ENCODE assay signal across 15 cellular contexts in the genomic region with DNA sequence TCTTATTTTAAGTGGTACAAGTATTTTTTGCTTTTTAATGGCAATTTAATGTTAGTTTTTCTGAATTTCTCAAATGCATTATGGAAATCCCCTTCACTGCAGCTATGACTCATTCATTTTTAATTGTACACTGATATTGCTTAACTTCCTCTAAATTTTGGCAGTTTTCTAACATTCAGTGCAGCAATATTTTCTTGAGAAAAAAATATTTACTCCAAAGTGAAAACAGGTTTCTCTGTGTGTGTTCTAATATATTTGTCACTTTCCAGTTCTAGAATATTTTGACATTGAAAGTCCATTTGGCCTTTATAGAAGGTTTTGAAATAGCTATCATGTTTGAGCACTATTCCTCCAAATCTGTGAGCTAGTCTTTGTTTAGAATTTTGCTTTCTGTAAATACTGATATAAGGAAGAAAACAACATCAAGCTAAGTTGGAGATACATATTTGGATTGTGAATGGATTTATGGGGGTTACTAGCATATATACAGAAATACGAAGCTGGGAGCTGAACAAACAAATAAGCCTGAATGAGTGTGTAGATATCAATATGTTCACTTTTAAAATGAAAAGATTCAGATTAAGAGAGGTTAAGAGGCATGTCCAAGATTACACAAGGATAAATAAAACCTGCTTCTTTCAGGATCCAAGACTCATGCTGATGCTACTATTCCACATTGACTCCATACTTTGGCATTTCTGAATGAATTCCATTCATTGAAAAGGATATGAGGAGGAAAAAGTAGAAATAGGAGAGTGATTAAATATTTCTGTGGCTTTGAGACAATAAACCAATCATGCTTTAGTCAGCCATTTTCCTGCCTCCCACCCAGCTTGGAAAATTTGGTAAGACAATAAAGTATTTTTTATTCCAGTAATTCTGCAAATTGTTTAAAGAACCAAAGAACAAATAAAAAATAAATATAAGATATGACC. TPM values are rescaled to one million over a fixed set of nuclear protein-coding genes. Genes with fewer than 3 reads are reported as not detected.
DNase-seq lines count a peak whose midpoint lies in the region; ATAC-seq, FAIRE-seq and TF ChIP-seq lines count a peak whose summit lies in the region.
"Had no signal": no experiment of that assay in that cellular context is flagged by ENCODE, and none has a peak within 500 bp of the region (broad histone marks: within the 10 kb centered on the region; RNA-seq: fewer than 3 reads in every experiment).

No MANE protein-coding gene starts in this region.

- no peaks in the 10 kb centered on the region for H3K79me2 ChIP-seq in astrocyte (ENCODE audit: insufficient read depth, low read length)

- peak overlapping the region; percentile 83 for H3K27ac ChIP-seq in astrocyte (ENCODE audit: low read depth, low read length)
- peak overlapping the region; percentile 78 for H3K27ac ChIP-seq in left ventricle myocardium inferior (replicated peaks)

- H2AFZ ChIP-seq in astrocyte (ENCODE audit: low read depth, low read length), result no peak overlapping the region

- H3K36me3 ChIP-seq in astrocyte (ENCODE audit: insufficient read depth, low read length), result no peaks in the 10 kb centered on the region
- no peaks in the 10 kb centered on the region for H3K36me3 ChIP-seq in left ventricle myocardium inferior
- H3K36me3 ChIP-seq: BE2C, upper lobe of left lung had no signal

- H3K4me2 ChIP-seq in astrocyte (ENCODE audit: low read length), result peak overlapping the region; percentile 75

- H3K4me3 Mint-ChIP-seq in astrocyte (ENCODE audit: unreplicated experiment), result no peak overlapping the region
- H3K4me3 Mint-ChIP-seq: activated CD4-positive, alpha-beta T cell treated with anti-CD3 and anti-CD28 coated beads for 36 hours; activated naive CD8-positive, alpha-beta T cell had no signal

- peaks cover 21% of the 10 kb centered on the region for H3K4me1 Mint-ChIP-seq in astrocyte (ENCODE audit: low read depth, unreplicated experiment)
- H3K4me1 Mint-ChIP-seq: activated CD4-positive, alpha-beta T cell treated with anti-CD3 and anti-CD28 coated beads for 36 hours had no signal

- H3K9me3 ChIP-seq in astrocyte (ENCODE audit: insufficient read depth, low read depth, low read length), result no peaks in the 10 kb centered on the region
- peaks cover 5% of the 10 kb centered on the region for H3K9me3 ChIP-seq in left ventricle myocardium inferior (replicated peaks)
- H3K9me3 ChIP-seq: BE2C, upper lobe of left lung had no signal

- intact Hi-C loops in left ventricle myocardium inferior (cut with micrococcal nuclease), result no loop called here

- DNase-seq in A172 (ENCODE audit: low spot score) (peak; percentile 68), astrocyte (ENCODE audit: low read depth) (peak; percentile 87), left ventricle myocardium inferior (no peak), C1 segment of cervical spinal cord (lab: John Stamatoyannopoulos, UW) (no peak), superior temporal gyrus (ENCODE audit: extremely low spot score) (no peak), NCI-H345 (lab: John Stamatoyannopoulos, UW) (no peak)
- DNase-seq: activated CD4-positive, alpha-beta T cell treated with anti-CD3 and anti-CD28 coated beads for 36 hours; BE2C; head of caudate nucleus; NCI-H1436; stimulated activated CD4-positive, alpha-beta T cell treated with anti-CD3 and anti-CD28 coated beads, Interleukin-4, amount 100 ng/mL, for 24 hours; upper lobe of left lung had no signal

- peak overlapping the region; percentile 63 for H3K9ac ChIP-seq in astrocyte (ENCODE audit: low read length)

- no peak overlapping the region for H3K27ac Mint-ChIP-seq in astrocyte (ENCODE audit: unreplicated experiment)
- H3K27ac Mint-ChIP-seq: activated CD4-positive, alpha-beta T cell treated with anti-CD3 and anti-CD28 coated beads for 36 hours; activated naive CD8-positive, alpha-beta T cell had no signal

- ATAC-seq in HG03432 (IDR thresholded peaks at IDR 0.05; ENCODE audit: unreplicated experiment), result peak; percentile 48
- no peak for ATAC-seq in HG03196 (IDR thresholded peaks at IDR 0.05; ENCODE audit: unreplicated experiment)
- ATAC-seq: activated CD4-positive, alpha-beta T cell treated with anti-CD3 and anti-CD28 coated beads for 36 hours had no signal

- H3K27me3 ChIP-seq in astrocyte (ENCODE audit: insufficient read depth, low read length) (no peaks in the 10 kb centered on the region), left ventricle myocardium inferior (ENCODE audit: low read depth) (no peaks in the 10 kb centered on the region)
- H3K27me3 ChIP-seq: BE2C, upper lobe of left lung had no signal

- no peaks in the 10 kb centered on the region for H3K27me3 Mint-ChIP-seq in astrocyte (ENCODE audit: low read depth, unreplicated experiment)
- H3K27me3 Mint-ChIP-seq: activated CD4-positive, alpha-beta T cell treated with anti-CD3 and anti-CD28 coated beads for 36 hours; activated naive CD8-positive, alpha-beta T cell had no signal

- H3K36me3 Mint-ChIP-seq in astrocyte (ENCODE audit: low read depth, unreplicated experiment), result no peaks in the 10 kb centered on the region
- H3K36me3 Mint-ChIP-seq: activated naive CD8-positive, alpha-beta T cell had no signal

- peaks cover 11% of the 10 kb centered on the region for H3K9me3 Mint-ChIP-seq in astrocyte (ENCODE audit: unreplicated experiment)

- H4K20me1 ChIP-seq in astrocyte (ENCODE audit: insufficient read depth, low read length), result no peaks in the 10 kb centered on the region

- H3K4me1 ChIP-seq in astrocyte (ENCODE audit: insufficient read depth, low read length), result peaks cover 31% of the 10 kb centered on the region
- peaks cover 8% of the 10 kb centered on the region for H3K4me1 ChIP-seq in left ventricle myocardium inferior
- H3K4me1 ChIP-seq: BE2C, upper lobe of left lung had no signal

- peak overlapping the region; percentile 27 for H3K4me3 ChIP-seq in astrocyte (ENCODE audit: insufficient read depth, low read depth, low read length)
- H3K4me3 ChIP-seq in left ventricle myocardium inferior, result no peak overlapping the region
- H3K4me3 ChIP-seq: upper lobe of left lung had no signal

- FAIRE-seq in astrocyte (lab: Jason Lieb, UNC), result peak; percentile 98

- TF ChIP-seq CTCF in astrocyte (IDR thresholded peaks at IDR 0.05; ENCODE audit: insufficient read depth, low read depth, low read length), result no peak
- TF ChIP-seq CTCF in left ventricle myocardium inferior (IDR thresholded peaks at IDR 0.05; ENCODE audit: borderline replicate concordance), result no peak

RNA-seq across cellular contexts. Expression of gene SLIT2, which starts 57.4 kb away (rescaled TPM):
- 14.6 and 16.8 TPM in 2 replicates for total RNA-seq in A172 (2014; rRNA removed; shearing (Covaris generic))
- total RNA-seq in astrocyte (6.4 and 11.2 TPM in 2 replicates), left ventricle myocardium inferior (6.0 TPM)
- total RNA-seq: activated CD4-positive, alpha-beta T cell treated with anti-CD3 and anti-CD28 coated beads for 36 hours had no signal

Comparison
In these comparisons a context has a peak if more than half of its experiments do, and no peak if none do; other contexts are left out.
1. DNase-seq: peak in A172 (single experiment) and astrocyte (single experiment); none in left ventricle myocardium inferior (single experiment), C1 segment of cervical spinal cord (0 of 14), superior temporal gyrus (single experiment) and NCI-H345 (single experiment).